17 cellular contexts compared by ENCODE assay signal in the genomic region with DNA sequence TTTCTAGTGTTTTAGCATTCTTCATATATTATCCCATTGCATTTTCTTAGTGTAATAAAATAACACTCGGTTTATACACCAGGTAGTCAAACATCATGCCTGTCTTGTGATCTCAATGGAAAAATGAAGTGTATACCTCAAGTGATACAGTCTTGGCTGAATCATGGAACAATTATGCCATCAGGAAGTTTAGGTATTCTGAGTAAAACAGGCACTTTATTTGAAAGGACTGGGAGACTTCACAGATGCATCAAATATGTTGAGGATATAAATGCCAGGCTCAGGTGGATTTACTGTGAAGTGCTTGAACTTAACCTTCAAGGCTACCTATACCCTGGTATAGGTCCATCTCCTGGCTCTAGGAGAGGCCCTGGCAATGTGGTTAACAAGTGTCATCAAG. TPM values are rescaled to one million over a fixed set of nuclear protein-coding genes. Genes with fewer than 3 reads are reported as not detected.
DNase-seq lines count a peak whose midpoint lies in the region; ATAC-seq and TF ChIP-seq lines count a peak whose summit lies in the region.
"Had no signal": no experiment of that assay in that cellular context is flagged by ENCODE, and none has a peak within 500 bp of the region (broad histone marks: within the 10 kb centered on the region; RNA-seq: fewer than 3 reads in every experiment).

No MANE protein-coding gene starts in this region.

- H3K27me3 Mint-ChIP-seq in T-helper 2 cell treated with Interferon-gamma antibody and Interleukin-4, amounts not matched to agents 5 μg/mL and 100 μg/mL, for 36 hours (ENCODE audit: low read depth) = no peaks in the 10 kb centered on the region

- H3K4me1 ChIP-seq in gastrocnemius medialis = peaks cover 13 to 66% of the 10 kb centered on the region in 2 donors

- intact Hi-C loops in gastrocnemius medialis (cut with DNase I; ENCODE audit: low total_unique reads) = no loop called here

- H3K9me3 ChIP-seq in gastrocnemius medialis = no peaks in the 10 kb centered on the region
- H3K9me3 ChIP-seq: upper lobe of right lung had no signal

- TF ChIP-seq CTCF in coronary artery (IDR thresholded peaks at IDR 0.05) (no peak), omental fat pad (IDR thresholded peaks at IDR 0.05) (no peak), gastrocnemius medialis (IDR thresholded peaks at IDR 0.05 in 4 of 5, conservative IDR thresholded peaks at IDR 0.05 in 1 of 5) (no peak)

- H3K4me1 Mint-ChIP-seq in T-helper 2 cell treated with Interferon-gamma antibody and Interleukin-4, amounts not matched to agents 5 μg/mL and 100 μg/mL, for 36 hours (ENCODE audit: low read depth) = peaks cover 91% of the 10 kb centered on the region

- no peak for DNase-seq in T-helper 2 cell treated with Interferon-gamma antibody and Interleukin-4, amounts not matched to agents 5 μg/mL and 100 μg/mL, for 36 hours (ENCODE audit: low spot score)
- DNase-seq in T-helper 2 cell (no peak), NCI-H226 (peak; percentile 46), coronary artery (ENCODE audit: low spot score) (no peak), omental fat pad (ENCODE audit: low spot score) (no peak), SKM-1 treated with dmso at 0.1 percent for 144 hours (lab: John Stamatoyannopoulos, UW; ENCODE audit: unreplicated experiment) (no peak), gastrocnemius medialis (no peak)
- DNase-seq: activated CD4-positive, alpha-beta T cell treated with anti-CD3 and anti-CD28 coated beads for 4 hours; aorta; DMS79; effector CD4-positive, alpha-beta T cell; NCI-H2081; occipital lobe; stimulated activated CD4-positive, alpha-beta T cell treated with anti-CD3 and anti-CD28 coated beads, Interleukin-12 subunit alpha, Interleukin-12 subunit beta, amount 100 ng/mL, for 4 hours; upper lobe of right lung had no signal

- no peaks in the 10 kb centered on the region for H3K36me3 ChIP-seq in gastrocnemius medialis
- H3K36me3 ChIP-seq: upper lobe of right lung had no signal

- H3K27me3 ChIP-seq in gastrocnemius medialis = no peaks in the 10 kb centered on the region
- H3K27me3 ChIP-seq: upper lobe of right lung had no signal

- H3K4me3 Mint-ChIP-seq in T-helper 2 cell treated with Interferon-gamma antibody and Interleukin-4, amounts not matched to agents 5 μg/mL and 100 μg/mL, for 36 hours = peak overlapping the region; percentile 87

- ATAC-seq in omental fat pad (ENCODE audit: low FRiP score) (peak; percentile 31), gastrocnemius medialis (no peak), HG03571 (IDR thresholded peaks at IDR 0.05; ENCODE audit: unreplicated experiment) (no peak)

- peaks cover 6% of the 10 kb centered on the region for H3K9me3 Mint-ChIP-seq in T-helper 2 cell treated with Interferon-gamma antibody and Interleukin-4, amounts not matched to agents 5 μg/mL and 100 μg/mL, for 36 hours

- H3K27ac ChIP-seq in coronary artery = peak overlapping the region; percentile 0 to 9
- H3K27ac ChIP-seq in gastrocnemius medialis = peak overlapping the region in 1 of 4 donors; percentile 29
- H3K27ac ChIP-seq: KMS-11 had no signal

- peak overlapping the region; percentile 3 for H3K4me3 ChIP-seq in coronary artery
- H3K4me3 ChIP-seq in gastrocnemius medialis = no peak overlapping the region
- H3K4me3 ChIP-seq: upper lobe of right lung had no signal

- no peak for TF ChIP-seq POLR2A in gastrocnemius medialis (IDR thresholded peaks at IDR 0.05)

- in situ Hi-C loops in gastrocnemius medialis (cut with MboI; ENCODE audit: low sequenced_read_pairs in 4 of 4) = no loop called here

- H3K36me3 Mint-ChIP-seq in T-helper 2 cell treated with Interferon-gamma antibody and Interleukin-4, amounts not matched to agents 5 μg/mL and 100 μg/mL, for 36 hours (ENCODE audit: low read depth) = peaks cover 45% of the 10 kb centered on the region

- peak overlapping the region; percentile 3 for H3K27ac Mint-ChIP-seq in T-helper 2 cell treated with Interferon-gamma antibody and Interleukin-4, amounts not matched to agents 5 μg/mL and 100 μg/mL, for 36 hours

RNA-seq across cellular contexts. Expression of a gene that starts 8.5 kb away (rescaled TPM):
- total RNA-seq in omental fat pad (100 to 1,000 TPM; 281 to 587 (median 369) TPM), gastrocnemius medialis (10 to 100 TPM; 38.3 to 53.8 (median 47.2) TPM)

Comparison
In these comparisons a context has a peak if more than half of its experiments do, and no peak if none do; other contexts are left out.
1. RNA of a gene that starts 8.5 kb away (total RNA-seq): 281 to 587 TPM in omental fat pad; 38.3 to 53.8 TPM in gastrocnemius medialis; every median in the first group is over 4 times any median in the second.